Comparison of ENCODE assay signal across 11 cellular contexts in the genomic region with DNA sequence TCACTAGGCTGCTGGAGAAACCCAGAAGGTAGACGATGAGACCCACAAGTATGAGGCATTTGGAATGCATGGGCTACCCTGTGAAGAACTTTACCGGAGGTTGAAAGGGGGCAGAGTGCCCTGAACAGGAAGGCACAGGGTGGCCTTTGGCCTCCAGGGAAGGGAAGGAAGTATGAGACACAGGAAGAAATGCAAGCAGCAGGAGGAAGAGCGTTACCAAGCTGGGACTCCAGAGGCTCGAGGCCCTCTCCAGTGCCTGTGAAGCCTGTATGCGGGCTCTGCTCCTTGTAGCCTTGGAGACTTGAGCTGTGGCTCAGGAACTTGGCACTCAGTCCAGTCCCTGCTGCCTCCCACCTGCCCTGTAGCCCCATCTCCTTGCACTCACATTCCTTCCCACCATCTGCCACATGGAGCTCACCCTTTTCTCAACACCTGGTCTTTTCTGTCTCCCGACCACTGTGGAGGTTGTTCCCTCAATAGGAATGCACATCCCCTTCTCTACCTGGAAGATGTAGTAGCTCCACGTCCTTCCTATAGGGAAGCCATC. TPM values are rescaled to one million over a fixed set of nuclear protein-coding genes. Genes with fewer than 3 reads are reported as not detected.
A peak's percentile ranks its signal among the peaks of the same experiment; 100 is the strongest.
DNase-seq lines count a peak whose midpoint lies in the region; ATAC-seq and TF ChIP-seq lines count a peak whose summit lies in the region.
"Had no signal": no experiment of that assay in that cellular context is flagged by ENCODE, and none has a peak within 500 bp of the region (broad histone marks: within the 10 kb centered on the region; RNA-seq: fewer than 3 reads in every experiment).

No MANE protein-coding gene starts in this region.

- H3K36me3 Mint-ChIP-seq in activated T-cell treated with anti-CD3 and anti-CD28 coated beads, Interleukin-2, amount 50 U/mL, for 72 hours (ENCODE audit: insufficient read depth in 2 of 2), result peaks cover 0 to 2% of the 10 kb centered on the region in 2 donors
- no peaks in the 10 kb centered on the region for H3K36me3 Mint-ChIP-seq in activated B cell treated with CpG ODN at 0.5 μM for 24 hours (ENCODE audit: low read depth)

- CTCF ChIA-PET in activated B cell treated with CpG ODN at 0.5 μM for 24 hours (lab: Charles Lee), result interaction anchor here (0.7 to 0.9 kb wide), 2 partner anchors 9 to 17 kb away, joined by 3 to 4 read pairs; no protein-coding TSS in a partner anchor

- POLR2A ChIA-PET in activated B cell treated with CpG ODN at 0.5 μM for 24 hours (lab: Charles Lee), result interaction anchor here (0.6 to 1.7 kb wide), 6 partner anchors 17 to 129 kb away, joined by 3 to 7 read pairs (median 4); a partner anchor contains a TSS

- H3K4me3 Mint-ChIP-seq in activated T-cell treated with anti-CD3 and anti-CD28 coated beads, Interleukin-2, amount 50 U/mL, for 72 hours, result no peak overlapping the region
- H3K4me3 Mint-ChIP-seq in activated B cell treated with CpG ODN at 0.5 μM for 24 hours, result no peak overlapping the region

- H3K36me3 ChIP-seq in hepatocyte (replicated peaks; ENCODE audit: insufficient read depth, low read depth), result no peaks in the 10 kb centered on the region
- H3K36me3 ChIP-seq: thoracic aorta had no signal

- H3K27me3 Mint-ChIP-seq in activated T-cell treated with anti-CD3 and anti-CD28 coated beads, Interleukin-2, amount 50 U/mL, for 72 hours (ENCODE audit: low read depth), result no peaks in the 10 kb centered on the region
- no peaks in the 10 kb centered on the region for H3K27me3 Mint-ChIP-seq in activated B cell treated with CpG ODN at 0.5 μM for 24 hours

- DNase-seq in activated T-cell treated with anti-CD3 and anti-CD28 coated beads, Interleukin-2, amount 50 U/mL, for 72 hours, result no peak
- DNase-seq in activated T-cell treated with anti-CD3 and anti-CD28 coated beads, Interleukin-2, amount 50 U/mL, for 1 hour, result no peak
- DNase-seq in activated B cell treated with CpG ODN at 0.5 μM for 24 hours, result no peak
- no peak for DNase-seq in hepatocyte (ENCODE audit: low spot score)
- peak in 5 of 49 donors; percentile 16 to 41 (median 25) for DNase-seq in substantia nigra (lab: John Stamatoyannopoulos, UW)
- DNase-seq in stimulated activated CD4-positive, alpha-beta T cell treated with anti-CD3 and anti-CD28 coated beads, Interleukin-2, amount 100 ng/mL, for 48 hours, result no peak
- no peak for DNase-seq in NCI-H2196 treated with DMSO at 0.1 percent for 48 hours (lab: John Stamatoyannopoulos, UW; ENCODE audit: unreplicated experiment)
- no peak for DNase-seq in LoVo (ENCODE audit: low spot score)
- DNase-seq: NCI-H1436 treated with DMSO at 0.1 percent for 48 hours, T1000 had no signal

- H3K27ac ChIP-seq in hepatocyte (peak overlapping the region; percentile 24), substantia nigra (ENCODE audit: low read depth, low read length, poor library complexity, severe bottlenecking) (peak overlapping the region; percentile 35)

- H3K9me2 ChIP-seq in hepatocyte (replicated peaks; ENCODE audit: insufficient read depth), result no peaks in the 10 kb centered on the region

- H3K4me1 ChIP-seq in hepatocyte (ENCODE audit: insufficient read depth), result peaks cover 2% of the 10 kb centered on the region

- no peaks in the 10 kb centered on the region for H3K9me3 Mint-ChIP-seq in activated T-cell treated with anti-CD3 and anti-CD28 coated beads, Interleukin-2, amount 50 U/mL, for 72 hours
- no peaks in the 10 kb centered on the region for H3K9me3 Mint-ChIP-seq in activated B cell treated with CpG ODN at 0.5 μM for 24 hours

- no peak overlapping the region for H3K4me2 ChIP-seq in hepatocyte

- intact Hi-C loops in activated B cell treated with CpG ODN at 0.5 μM for 24 hours (cut with micrococcal nuclease), result no loop called here

- H2AFZ ChIP-seq in hepatocyte, result no peak overlapping the region

- peaks cover 58% of the 10 kb centered on the region for H3K4me1 Mint-ChIP-seq in activated T-cell treated with anti-CD3 and anti-CD28 coated beads, Interleukin-2, amount 50 U/mL, for 72 hours (ENCODE audit: low read depth)
- peaks cover 29% of the 10 kb centered on the region for H3K4me1 Mint-ChIP-seq in activated B cell treated with CpG ODN at 0.5 μM for 24 hours

- peak in 1 of 2 donors; percentile 22 for ATAC-seq in activated T-cell treated with anti-CD3 and anti-CD28 coated beads, Interleukin-2, amount 50 U/mL, for 72 hours (replicated peaks in 1 of 2)
- ATAC-seq in activated B cell treated with CpG ODN at 0.5 μM for 24 hours (ENCODE audit: low read depth), result no peak

- no peak for TF ChIP-seq CTCF in activated B cell treated with CpG ODN at 0.5 μM for 24 hours (IDR thresholded peaks at IDR 0.05)
- TF ChIP-seq CTCF in hepatocyte (IDR thresholded peaks at IDR 0.05; ENCODE audit: poor library complexity), result no peak

- H3K27me3 ChIP-seq in hepatocyte, result no peaks in the 10 kb centered on the region

- no peaks in the 10 kb centered on the region for H3K9me3 ChIP-seq in hepatocyte (ENCODE audit: low read depth)
- H3K9me3 ChIP-seq: thoracic aorta had no signal

- peak overlapping the region; percentile 65 for H3K27ac Mint-ChIP-seq in activated T-cell treated with anti-CD3 and anti-CD28 coated beads, Interleukin-2, amount 50 U/mL, for 72 hours
- H3K27ac Mint-ChIP-seq in activated B cell treated with CpG ODN at 0.5 μM for 24 hours, result peak overlapping the region; percentile 39

- H3K4me3 ChIP-seq in hepatocyte, result no peak overlapping the region
- H3K4me3 ChIP-seq: thoracic aorta had no signal

- no peaks in the 10 kb centered on the region for H3K79me2 ChIP-seq in hepatocyte

- no peaks in the 10 kb centered on the region for H4K20me1 ChIP-seq in hepatocyte (ENCODE audit: insufficient read depth, poor library complexity, severe bottlenecking)

- 90% methylated on average over 7 of the region's 7 CpGs for WGBS in hepatocyte (ENCODE audit: low lambda C conversion rate, missing lambda C conversion rate)

RNA-seq across cellular contexts. Expression of a gene that starts 33.5 kb away (rescaled TPM):
- 100 to 1,000 TPM in 1 of 2 donors, 10 to 100 TPM in 1; 99.9 to 148 TPM for total RNA-seq in activated T-cell treated with anti-CD3 and anti-CD28 coated beads, Interleukin-2, amount 50 U/mL, for 72 hours
- 22.7 and 23.6 TPM in 2 replicates for total RNA-seq in activated B cell treated with CpG ODN at 0.5 μM for 24 hours
- 16.1 and 21.3 TPM in 2 replicates for total RNA-seq in hepatocyte
- 11.5 and 15.5 TPM in 2 replicates for polyA plus RNA-seq in hepatocyte

RNA-seq across cellular contexts. Expression of a gene that starts 38.6 kb away (rescaled TPM):
- total RNA-seq in activated T-cell treated with anti-CD3 and anti-CD28 coated beads, Interleukin-2, amount 50 U/mL, for 72 hours, result 100 to 1,000 TPM; 217 to 223 TPM
- total RNA-seq in activated B cell treated with CpG ODN at 0.5 μM for 24 hours (156 and 162 TPM in 2 replicates), hepatocyte (120 and 133 TPM in 2 replicates)
- polyA plus RNA-seq in hepatocyte, result 147 TPM in 2 replicates
